Comparison of ENCODE assay signal across 8 cellular contexts in genomic region chr1:117606608-117607261, GRCh38. TPM values are rescaled to one million over a fixed set of nuclear protein-coding genes. Genes with fewer than 3 reads are reported as not detected.
DNase-seq lines count a peak whose midpoint lies in the region; ATAC-seq and TF ChIP-seq lines count a peak whose summit lies in the region.

No MANE protein-coding gene starts in this region.

- H3K27ac Mint-ChIP-seq in activated T-helper 17 cell treated with anti-CD3 and anti-CD28 coated beads, Interleukin-2, amount 50 U/mL, for 72 hours = peak overlapping the region; percentile 98

- peaks cover 27% of the 10 kb centered on the region for H3K4me1 Mint-ChIP-seq in activated T-helper 17 cell treated with anti-CD3 and anti-CD28 coated beads, Interleukin-2, amount 50 U/mL, for 72 hours

- H2BK120ac ChIP-seq in trophoblast cell (ENCODE audit: insufficient read depth, low read length, poor library complexity) = no peak overlapping the region

- H3K9ac ChIP-seq in OCI-LY1 (ENCODE audit: low read length) (peak overlapping the region; percentile 49; the same call in 1 of the 2 replicates), trophoblast cell (ENCODE audit: low read length) (no peak overlapping the region)

- no peak overlapping the region for H3K23ac ChIP-seq in trophoblast cell (ENCODE audit: low read length)

- H4K12ac ChIP-seq in trophoblast cell (ENCODE audit: low read depth, low read length) = no peak overlapping the region

- H3K27me3 ChIP-seq in OCI-LY1 (ENCODE audit: insufficient read depth, low read length) = no peaks in the 10 kb centered on the region
- peaks cover 4% of the 10 kb centered on the region for H3K27me3 ChIP-seq in trophoblast cell (ENCODE audit: insufficient read depth, low read length)

- H3K9me3 Mint-ChIP-seq in activated T-helper 17 cell treated with anti-CD3 and anti-CD28 coated beads, Interleukin-2, amount 50 U/mL, for 72 hours = no peaks in the 10 kb centered on the region

- TF ChIP-seq CTCF in OCI-LY1 (IDR thresholded peaks at IDR 0.05; ENCODE audit: low read length) = no peak

- H3K4ac ChIP-seq in trophoblast cell (ENCODE audit: low read depth, low read length) = no peak overlapping the region

- no peaks in the 10 kb centered on the region for H3F3A ChIP-seq in OCI-LY1 (ENCODE audit: insufficient read depth, low read length)

- no peak overlapping the region for H3K18ac ChIP-seq in trophoblast cell (ENCODE audit: low read length)

- H3K27ac ChIP-seq in OCI-LY1 (ENCODE audit: low read depth, low read length, poor library complexity, severe bottlenecking) (no peak overlapping the region), trophoblast cell (ENCODE audit: low read depth, low read length) (no peak overlapping the region)

- no peaks in the 10 kb centered on the region for H3K79me1 ChIP-seq in trophoblast cell (ENCODE audit: low read length)

- peak; percentile 34 for ATAC-seq in activated T-helper 17 cell treated with anti-CD3 and anti-CD28 coated beads, Interleukin-2, amount 50 U/mL, for 72 hours (replicated peaks)
- no peak for ATAC-seq in GM21786 (IDR thresholded peaks at IDR 0.05; ENCODE audit: unreplicated experiment)

- H3K4me2 ChIP-seq in OCI-LY1 (ENCODE audit: low read length) (peak overlapping the region; percentile 93), trophoblast cell (ENCODE audit: low read length) (peak overlapping the region; percentile 84)

- no peaks in the 10 kb centered on the region for H3K79me2 ChIP-seq in OCI-LY1 (ENCODE audit: insufficient read depth, low read length)
- H3K79me2 ChIP-seq in trophoblast cell (ENCODE audit: control insufficient read depth, insufficient read depth, low read length, poor library complexity) = no peaks in the 10 kb centered on the region

- no CpG with 5 or more reads among the region's 45 CpGs for WGBS in trophoblast cell (ENCODE audit: extremely low coverage, insufficient coverage, insufficient read length)

- peak; percentile 38 for DNase-seq in DMS53 (lab: John Stamatoyannopoulos, UW)
- no peak for DNase-seq in DMS53 treated with DMSO at 0.1 percent for 48 hours (lab: John Stamatoyannopoulos, UW; ENCODE audit: unreplicated experiment)
- DNase-seq in germinal center (ENCODE audit: low spot score) = peak; percentile 25
- DNase-seq in trophoblast cell = peak in 1 of 2 donors; percentile 54
- peak; percentile 62 for DNase-seq in ureter (ENCODE audit: low spot score)

- H3K4me3 Mint-ChIP-seq in activated T-helper 17 cell treated with anti-CD3 and anti-CD28 coated beads, Interleukin-2, amount 50 U/mL, for 72 hours = peak overlapping the region; percentile 96

- H3K36me3 ChIP-seq in OCI-LY1 (ENCODE audit: insufficient read depth, low read length) = no peaks in the 10 kb centered on the region
- H3K36me3 ChIP-seq in trophoblast cell (ENCODE audit: control insufficient read depth in 1 of 2, insufficient read depth in 2 of 2, low read length in 2 of 2) = no peaks in the 10 kb centered on the region

- peaks cover 35% of the 10 kb centered on the region for H3K4me1 ChIP-seq in OCI-LY1 (ENCODE audit: insufficient read depth, low read length, severe bottlenecking)
- H3K4me1 ChIP-seq in trophoblast cell (ENCODE audit: control insufficient read depth in 1 of 2, insufficient read depth in 2 of 2, low read length in 2 of 2) = peaks cover 7 to 11% of the 10 kb centered on the region in 2 experiments

- H2AFZ ChIP-seq in OCI-LY1 (ENCODE audit: low read length) = no peak overlapping the region
- peak overlapping the region; percentile 40 for H2AFZ ChIP-seq in trophoblast cell (ENCODE audit: insufficient read depth, low read length, poor library complexity)

- H2BK5ac ChIP-seq in trophoblast cell (ENCODE audit: low read depth, low read length, poor library complexity) = no peak overlapping the region

- no peaks in the 10 kb centered on the region for H3K27me3 Mint-ChIP-seq in activated T-helper 17 cell treated with anti-CD3 and anti-CD28 coated beads, Interleukin-2, amount 50 U/mL, for 72 hours

- no peak overlapping the region for H3K14ac ChIP-seq in trophoblast cell (ENCODE audit: low read length)

- peaks cover 55% of the 10 kb centered on the region for H3K36me3 Mint-ChIP-seq in activated T-helper 17 cell treated with anti-CD3 and anti-CD28 coated beads, Interleukin-2, amount 50 U/mL, for 72 hours (ENCODE audit: low read depth)

- no peak overlapping the region for H2AK5ac ChIP-seq in trophoblast cell (ENCODE audit: low read length)

- H3K9me2 ChIP-seq in OCI-LY1 (ENCODE audit: low read depth, low read length) = no peaks in the 10 kb centered on the region

- peak overlapping the region; percentile 76 for H3K4me3 ChIP-seq in OCI-LY1 (ENCODE audit: low read depth, low read length, poor library complexity, severe bottlenecking)
- H3K4me3 ChIP-seq in trophoblast cell (ENCODE audit: low read depth, low read length) = peak overlapping the region; percentile 72

- no peaks in the 10 kb centered on the region for H4K20me1 ChIP-seq in OCI-LY1 (ENCODE audit: insufficient read depth, low read length)

- no peak overlapping the region for H4K8ac ChIP-seq in trophoblast cell (ENCODE audit: low read depth, low read length)

- no peaks in the 10 kb centered on the region for H3K9me3 ChIP-seq in OCI-LY1 (ENCODE audit: low read length)
- no peaks in the 10 kb centered on the region for H3K9me3 ChIP-seq in trophoblast cell (ENCODE audit: insufficient read depth, low read depth, low read length)

- no peak overlapping the region for H2BK12ac ChIP-seq in trophoblast cell (ENCODE audit: low read length)

- H4K91ac ChIP-seq in trophoblast cell (ENCODE audit: low read depth, low read length) = no peak overlapping the region

RNA-seq across cellular contexts. Expression of gene TENT5C, which starts 0.9 kb away (rescaled TPM):
- total RNA-seq in activated T-helper 17 cell treated with anti-CD3 and anti-CD28 coated beads, Interleukin-2, amount 50 U/mL, for 72 hours = 10 to 100 TPM; 30.2 to 37.1 TPM
- polyA plus RNA-seq in trophoblast cell (2013) = 1.1 and 1.2 TPM in 2 replicates
- total RNA-seq in ureter = 9.8 TPM
